ENCODE assay signal across 7 cellular contexts in the genomic region with DNA sequence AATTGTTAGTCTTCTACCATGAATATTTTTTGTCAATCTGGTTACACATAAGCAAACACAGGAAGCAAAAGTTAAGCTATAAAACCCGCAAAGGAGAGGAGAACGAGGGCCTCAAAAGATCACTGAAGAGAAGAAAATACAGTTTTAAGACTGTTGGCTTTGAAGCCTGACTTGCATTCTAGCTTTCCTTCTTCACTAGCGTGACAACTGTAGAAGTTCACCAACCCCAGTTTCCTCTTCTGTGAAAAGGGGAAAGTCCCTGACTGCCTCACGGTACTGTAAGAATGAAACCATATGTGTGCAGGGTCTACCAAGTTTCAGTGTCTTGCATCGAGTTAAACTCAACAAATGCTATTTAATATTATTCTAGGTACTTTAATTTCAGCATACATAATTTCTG.
A peak's percentile ranks its signal among the peaks of the same experiment; 100 is the strongest.
DNase-seq lines count a peak whose midpoint lies in the region; ATAC-seq lines count a peak whose summit lies in the region.

No MANE protein-coding gene starts in this region.

- H3K27me3 Mint-ChIP-seq in central memory CD8-positive, alpha-beta T cell = no peaks in the 10 kb centered on the region
- no peaks in the 10 kb centered on the region for H3K27me3 Mint-ChIP-seq in stimulated activated naive CD8-positive, alpha-beta T cell treated with anti-CD3 and anti-CD28 coated beads, Interleukin-15, Interleukin-2, amounts not matched to agents 100 ng/mL and 50 ng/mL, for 24 hours

- H3K4me3 Mint-ChIP-seq in central memory CD8-positive, alpha-beta T cell = peak overlapping the region; percentile 19
- peak overlapping the region; percentile 76 for H3K4me3 Mint-ChIP-seq in stimulated activated naive CD8-positive, alpha-beta T cell treated with anti-CD3 and anti-CD28 coated beads, Interleukin-15, Interleukin-2, amounts not matched to agents 100 ng/mL and 50 ng/mL, for 24 hours

- peak; percentile 35 for DNase-seq in SIG-M5 (lab: John Stamatoyannopoulos, UW)
- peak in 1 of 2 donors; percentile 44 for DNase-seq in central memory CD8-positive, alpha-beta T cell (ENCODE audit: low spot score in 2 of 2)
- no peak for DNase-seq in SHP77 treated with DMSO at 0.1 percent for 48 hours (lab: John Stamatoyannopoulos, UW)
- DNase-seq in NCI-H1694 (lab: John Stamatoyannopoulos, UW) = no peak

- ATAC-seq in GM18867 (IDR thresholded peaks at IDR 0.05; ENCODE audit: unreplicated experiment) (peak; percentile 99), HG02840 (IDR thresholded peaks at IDR 0.05; ENCODE audit: low FRiP score, unreplicated experiment) (peak; percentile 99)
- ATAC-seq in central memory CD8-positive, alpha-beta T cell (replicated peaks; ENCODE audit: extremely low read depth, poor library complexity, severe bottlenecking) = peak; percentile 97

- H3K9me3 Mint-ChIP-seq in central memory CD8-positive, alpha-beta T cell = no peaks in the 10 kb centered on the region
- H3K9me3 Mint-ChIP-seq in stimulated activated naive CD8-positive, alpha-beta T cell treated with anti-CD3 and anti-CD28 coated beads, Interleukin-15, Interleukin-2, amounts not matched to agents 100 ng/mL and 50 ng/mL, for 24 hours = peaks cover 4% of the 10 kb centered on the region

- H3K27ac Mint-ChIP-seq in central memory CD8-positive, alpha-beta T cell (ENCODE audit: low read depth) = peak overlapping the region; percentile 7
- peak overlapping the region; percentile 97 for H3K27ac Mint-ChIP-seq in stimulated activated naive CD8-positive, alpha-beta T cell treated with anti-CD3 and anti-CD28 coated beads, Interleukin-15, Interleukin-2, amounts not matched to agents 100 ng/mL and 50 ng/mL, for 24 hours

- peaks cover 32% of the 10 kb centered on the region for H3K4me1 Mint-ChIP-seq in central memory CD8-positive, alpha-beta T cell
- H3K4me1 Mint-ChIP-seq in stimulated activated naive CD8-positive, alpha-beta T cell treated with anti-CD3 and anti-CD28 coated beads, Interleukin-15, Interleukin-2, amounts not matched to agents 100 ng/mL and 50 ng/mL, for 24 hours (ENCODE audit: low read depth) = peaks cover 89% of the 10 kb centered on the region

- no peaks in the 10 kb centered on the region for H3K36me3 Mint-ChIP-seq in central memory CD8-positive, alpha-beta T cell (ENCODE audit: insufficient read depth)
- peaks cover 5% of the 10 kb centered on the region for H3K36me3 Mint-ChIP-seq in stimulated activated naive CD8-positive, alpha-beta T cell treated with anti-CD3 and anti-CD28 coated beads, Interleukin-15, Interleukin-2, amounts not matched to agents 100 ng/mL and 50 ng/mL, for 24 hours (ENCODE audit: low read depth)
